ENCODE assay signal across 12 cellular contexts in the genomic region with DNA sequence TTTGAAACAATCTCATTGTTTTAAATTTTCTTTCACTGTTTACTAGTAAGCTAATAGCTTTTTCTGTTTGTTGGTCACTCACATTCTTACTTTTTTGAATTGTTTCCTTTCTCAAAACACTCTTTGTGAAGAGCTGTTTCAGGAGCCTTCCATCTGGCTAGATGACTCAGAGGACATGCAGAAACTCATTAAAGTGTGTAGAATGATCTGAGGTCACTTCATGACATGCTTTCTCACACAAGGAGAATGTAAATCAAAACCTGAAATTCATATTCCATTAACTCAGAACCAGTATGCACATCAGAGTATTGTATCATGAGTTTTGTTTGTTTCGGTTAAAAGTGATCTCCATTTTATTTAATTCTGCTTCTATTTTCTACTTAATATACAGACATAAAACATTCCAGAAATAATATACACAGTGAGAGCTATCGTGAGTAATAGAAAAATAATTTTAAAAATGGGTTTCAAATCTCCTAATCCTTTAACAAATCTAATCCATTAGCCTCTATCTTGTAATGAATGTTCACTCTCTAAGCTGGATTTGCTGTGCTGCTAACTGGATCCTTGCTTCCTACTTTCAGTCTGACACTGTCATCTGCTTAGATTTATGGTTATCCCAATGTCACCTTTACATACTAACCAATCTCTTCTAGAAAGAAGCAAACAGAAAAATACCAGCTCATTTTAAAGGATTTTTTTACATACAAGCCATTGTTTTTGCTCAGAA.
DNase-seq lines count a peak whose midpoint lies in the region; ATAC-seq lines count a peak whose summit lies in the region.
"Had no signal": no experiment of that assay in that cellular context is flagged by ENCODE, and none has a peak within 500 bp of the region (broad histone marks: within the 10 kb centered on the region; RNA-seq: fewer than 3 reads in every experiment).

No MANE protein-coding gene starts in this region.

- H3K79me1 ChIP-seq in neuronal stem cell (ENCODE audit: low read depth, low read length): no peaks in the 10 kb centered on the region

- H3K36me3 Mint-ChIP-seq in activated T-helper 17 cell treated with anti-CD3 and anti-CD28 coated beads, Interleukin-2, amount 50 U/mL, for 72 hours (ENCODE audit: low read depth): no peaks in the 10 kb centered on the region
- H3K36me3 Mint-ChIP-seq in naive thymus-derived CD4-positive, alpha-beta T cell: no peaks in the 10 kb centered on the region
- H3K36me3 Mint-ChIP-seq in activated T-helper 1 cell treated with anti-CD3 and anti-CD28 coated beads, Interleukin-12 subunit alpha, Interleukin-12 subunit beta, Interleukin-2, Interleukin-4 antibody, amounts not matched to agents 30 ng/mL and 10 ng/mL and 1 ng/mL, durations not matched to agents 14 hours and 24 hours and 36 hours (ENCODE audit: low read depth): no peaks in the 10 kb centered on the region

- no CpG with 5 or more reads among the region's 2 CpGs for WGBS in neuronal stem cell (ENCODE audit: extremely low coverage in 2 of 2, insufficient read length in 2 of 2, insufficient replicate concordance in 1 of 2), 2 donors

- no peaks in the 10 kb centered on the region for H3K36me3 ChIP-seq in neuronal stem cell (replicated peaks in 1 of 2; ENCODE audit: control insufficient read depth in 2 of 2, insufficient read depth in 2 of 2, low read length in 2 of 2)
- no peaks in the 10 kb centered on the region for H3K36me3 ChIP-seq in naive thymus-derived CD4-positive, alpha-beta T cell (ENCODE audit: control insufficient read depth in 2 of 3, insufficient read depth in 3 of 3, low read length in 3 of 3)

- no peak overlapping the region for H2BK5ac ChIP-seq in neuronal stem cell (ENCODE audit: low read length)

- no peak overlapping the region for H2BK12ac ChIP-seq in neuronal stem cell (ENCODE audit: low read length)

- H2BK15ac ChIP-seq in neuronal stem cell (ENCODE audit: low read length): no peak overlapping the region

- POLR2A ChIA-PET in naive thymus-derived CD4-positive, alpha-beta T cell (lab: Charles Lee): no interaction called here

- H4K8ac ChIP-seq in neuronal stem cell (ENCODE audit: low read depth, low read length): no peak overlapping the region

- H3K27ac ChIP-seq in neuronal stem cell (replicated peaks; ENCODE audit: low read length): no peak overlapping the region
- no peak overlapping the region for H3K27ac ChIP-seq in naive thymus-derived CD4-positive, alpha-beta T cell (ENCODE audit: low read depth, low read length)

- H2AK5ac ChIP-seq in neuronal stem cell (ENCODE audit: low read depth, low read length): no peak overlapping the region

- H3K27ac Mint-ChIP-seq in activated T-helper 17 cell treated with anti-CD3 and anti-CD28 coated beads, Interleukin-2, amount 50 U/mL, for 72 hours: no peak overlapping the region
- no peak overlapping the region for H3K27ac Mint-ChIP-seq in naive thymus-derived CD4-positive, alpha-beta T cell
- no peak overlapping the region for H3K27ac Mint-ChIP-seq in activated T-helper 1 cell treated with anti-CD3 and anti-CD28 coated beads, Interleukin-12 subunit alpha, Interleukin-12 subunit beta, Interleukin-2, Interleukin-4 antibody, amounts not matched to agents 30 ng/mL and 10 ng/mL and 1 ng/mL, durations not matched to agents 14 hours and 24 hours and 36 hours

- H3K4ac ChIP-seq in neuronal stem cell (ENCODE audit: low read length): no peak overlapping the region

- peaks cover 0 to 6% of the 10 kb centered on the region in 2 donors for H3K9me3 ChIP-seq in neuronal stem cell (replicated peaks in 1 of 2; ENCODE audit: control insufficient read depth in 2 of 2, insufficient read depth in 1 of 2, low read depth in 1 of 2, low read length in 2 of 2)
- no peaks in the 10 kb centered on the region for H3K9me3 ChIP-seq in naive thymus-derived CD4-positive, alpha-beta T cell (ENCODE audit: control insufficient read depth in 2 of 3, low read length in 3 of 3)

- H3K18ac ChIP-seq in neuronal stem cell (ENCODE audit: low read length): no peak overlapping the region

- no peak overlapping the region for H3K4me2 ChIP-seq in neuronal stem cell (ENCODE audit: insufficient read depth, low read length, poor library complexity, severe bottlenecking)

- H3K4me3 ChIP-seq in neuronal stem cell (ENCODE audit: low read length in 2 of 2): no peak overlapping the region
- H3K4me3 ChIP-seq in naive thymus-derived CD4-positive, alpha-beta T cell (ENCODE audit: low read length): no peak overlapping the region

- CTCF ChIA-PET in naive thymus-derived CD4-positive, alpha-beta T cell (lab: Charles Lee): no interaction called here

- peaks cover 0 to 9% of the 10 kb centered on the region in 2 donors for H3K4me1 ChIP-seq in neuronal stem cell (ENCODE audit: control insufficient read depth in 2 of 2, insufficient read depth in 1 of 2, low read depth in 1 of 2, low read length in 2 of 2)
- H3K4me1 ChIP-seq in naive thymus-derived CD4-positive, alpha-beta T cell (ENCODE audit: control insufficient read depth in 2 of 2, insufficient read depth in 2 of 2, low read length in 2 of 2): no peaks in the 10 kb centered on the region

- ATAC-seq in activated T-helper 17 cell treated with anti-CD3 and anti-CD28 coated beads, Interleukin-2, amount 50 U/mL, for 72 hours (replicated peaks): no peak
- ATAC-seq in naive thymus-derived CD4-positive, alpha-beta T cell: no peak
- ATAC-seq: stimulated activated naive CD8-positive, alpha-beta T cell treated with anti-CD3 and anti-CD28 coated beads, Interleukin-15, Interleukin-2, amounts not matched to agents 100 U/mL and 50 U/mL, for 24 hours had no signal

- H2AFZ ChIP-seq in neuronal stem cell (ENCODE audit: low read length): peak overlapping the region; percentile 29

- H3K4me1 Mint-ChIP-seq in activated T-helper 17 cell treated with anti-CD3 and anti-CD28 coated beads, Interleukin-2, amount 50 U/mL, for 72 hours: no peaks in the 10 kb centered on the region
- no peaks in the 10 kb centered on the region for H3K4me1 Mint-ChIP-seq in naive thymus-derived CD4-positive, alpha-beta T cell
- no peaks in the 10 kb centered on the region for H3K4me1 Mint-ChIP-seq in activated T-helper 1 cell treated with anti-CD3 and anti-CD28 coated beads, Interleukin-12 subunit alpha, Interleukin-12 subunit beta, Interleukin-2, Interleukin-4 antibody, amounts not matched to agents 30 ng/mL and 10 ng/mL and 1 ng/mL, durations not matched to agents 14 hours and 24 hours and 36 hours (ENCODE audit: low read depth)

- no peak overlapping the region for H3K23ac ChIP-seq in neuronal stem cell (ENCODE audit: low read depth, low read length, poor library complexity)

- intact Hi-C loops in naive thymus-derived CD4-positive, alpha-beta T cell (cut with micrococcal nuclease): no loop called here
- intact Hi-C loops in activated T-helper 1 cell treated with anti-CD3 and anti-CD28 coated beads, Interleukin-12 subunit alpha, Interleukin-12 subunit beta, Interleukin-2, Interleukin-4 antibody, amounts not matched to agents 30 ng/mL and 10 ng/mL and 1 ng/mL, durations not matched to agents 14 hours and 24 hours and 36 hours (cut with micrococcal nuclease): no loop called here

- no peaks in the 10 kb centered on the region for H3K27me3 Mint-ChIP-seq in activated T-helper 17 cell treated with anti-CD3 and anti-CD28 coated beads, Interleukin-2, amount 50 U/mL, for 72 hours
- no peaks in the 10 kb centered on the region for H3K27me3 Mint-ChIP-seq in naive thymus-derived CD4-positive, alpha-beta T cell
- no peaks in the 10 kb centered on the region for H3K27me3 Mint-ChIP-seq in activated T-helper 1 cell treated with anti-CD3 and anti-CD28 coated beads, Interleukin-12 subunit alpha, Interleukin-12 subunit beta, Interleukin-2, Interleukin-4 antibody, amounts not matched to agents 30 ng/mL and 10 ng/mL and 1 ng/mL, durations not matched to agents 14 hours and 24 hours and 36 hours (ENCODE audit: insufficient read depth)

- DNase-seq in DMS53 (lab: John Stamatoyannopoulos, UW) (peak; percentile 78), NCI-H69 (lab: John Stamatoyannopoulos, UW) (peak; percentile 69), dermis blood vessel endothelial cell (peak; percentile 87), neuronal stem cell (ENCODE audit: low spot score) (peak; percentile 0)
- DNase-seq in activated naive CD4-positive, alpha-beta T cell treated with anti-CD3 and anti-CD28 coated beads, Interleukin-2, amount 50 U/mL, for 16 hours: no peak
- DNase-seq in naive thymus-derived CD4-positive, alpha-beta T cell: no peak
- DNase-seq in activated T-helper 1 cell treated with anti-CD3 and anti-CD28 coated beads, Interleukin-12 subunit alpha, Interleukin-12 subunit beta, Interleukin-2, Interleukin-4 antibody, amounts not matched to agents 30 ng/mL and 10 ng/mL and 1 ng/mL, durations not matched to agents 14 hours and 24 hours and 36 hours (ENCODE audit: low spot score): no peak
- DNase-seq: central memory CD4-positive, alpha-beta T cell; NCI-H146; stimulated activated CD4-positive, alpha-beta T cell treated with anti-CD3 and anti-CD28 coated beads, Interleukin-1b, Interleukin-23, amount 100 ng/mL, for 48 hours; stimulated activated naive CD8-positive, alpha-beta T cell treated with anti-CD3 and anti-CD28 coated beads, Interleukin-15, Interleukin-2, amounts not matched to agents 100 U/mL and 50 U/mL, for 24 hours had no signal

- no peak overlapping the region for H2BK120ac ChIP-seq in neuronal stem cell (ENCODE audit: low read depth, low read length)

- H3K9me3 Mint-ChIP-seq in activated T-helper 17 cell treated with anti-CD3 and anti-CD28 coated beads, Interleukin-2, amount 50 U/mL, for 72 hours: peaks cover 11% of the 10 kb centered on the region
- peaks cover 0 to 10% (median 1%) of the 10 kb centered on the region in 11 donors for H3K9me3 Mint-ChIP-seq in naive thymus-derived CD4-positive, alpha-beta T cell
- peaks cover 4% of the 10 kb centered on the region for H3K9me3 Mint-ChIP-seq in activated T-helper 1 cell treated with anti-CD3 and anti-CD28 coated beads, Interleukin-12 subunit alpha, Interleukin-12 subunit beta, Interleukin-2, Interleukin-4 antibody, amounts not matched to agents 30 ng/mL and 10 ng/mL and 1 ng/mL, durations not matched to agents 14 hours and 24 hours and 36 hours

- no peak overlapping the region for H3K4me3 Mint-ChIP-seq in activated T-helper 17 cell treated with anti-CD3 and anti-CD28 coated beads, Interleukin-2, amount 50 U/mL, for 72 hours
- no peak overlapping the region for H3K4me3 Mint-ChIP-seq in naive thymus-derived CD4-positive, alpha-beta T cell
- H3K4me3 Mint-ChIP-seq in activated T-helper 1 cell treated with anti-CD3 and anti-CD28 coated beads, Interleukin-12 subunit alpha, Interleukin-12 subunit beta, Interleukin-2, Interleukin-4 antibody, amounts not matched to agents 30 ng/mL and 10 ng/mL and 1 ng/mL, durations not matched to agents 14 hours and 24 hours and 36 hours: no peak overlapping the region

- H3K27me3 ChIP-seq in neuronal stem cell (ENCODE audit: control insufficient read depth in 3 of 3, insufficient read depth in 3 of 3, low read depth in 1 of 3, low read length in 3 of 3): no peaks in the 10 kb centered on the region
- no peaks in the 10 kb centered on the region for H3K27me3 ChIP-seq in naive thymus-derived CD4-positive, alpha-beta T cell (ENCODE audit: control insufficient read depth in 2 of 2, insufficient read depth in 2 of 2, low read length in 2 of 2)

- H3K14ac ChIP-seq in neuronal stem cell (ENCODE audit: low read length): no peak overlapping the region

- no peak overlapping the region for H3K9ac ChIP-seq in neuronal stem cell (ENCODE audit: low read depth, low read length, poor library complexity)

- H4K91ac ChIP-seq in neuronal stem cell (ENCODE audit: low read depth, low read length, poor library complexity): no peak overlapping the region

Comparison
In these comparisons a context has a peak if more than half of its experiments do, and no peak if none do; other contexts are left out.
1. DNase-seq: peak in DMS53 (single experiment), NCI-H69 (single experiment), dermis blood vessel endothelial cell (single experiment) and neuronal stem cell (single experiment); none in activated naive CD4-positive, alpha-beta T cell treated with anti-CD3 and anti-CD28 coated beads, Interleukin-2, amount 50 U/mL, for 16 hours (single experiment), naive thymus-derived CD4-positive, alpha-beta T cell (0 of 9) and activated T-helper 1 cell treated with anti-CD3 and anti-CD28 coated beads, Interleukin-12 subunit alpha, Interleukin-12 subunit beta, Interleukin-2, Interleukin-4 antibody, amounts not matched to agents 30 ng/mL and 10 ng/mL and 1 ng/mL, durations not matched to agents 14 hours and 24 hours and 36 hours (single experiment).